17 cellular contexts compared by ENCODE assay signal in the genomic region with DNA sequence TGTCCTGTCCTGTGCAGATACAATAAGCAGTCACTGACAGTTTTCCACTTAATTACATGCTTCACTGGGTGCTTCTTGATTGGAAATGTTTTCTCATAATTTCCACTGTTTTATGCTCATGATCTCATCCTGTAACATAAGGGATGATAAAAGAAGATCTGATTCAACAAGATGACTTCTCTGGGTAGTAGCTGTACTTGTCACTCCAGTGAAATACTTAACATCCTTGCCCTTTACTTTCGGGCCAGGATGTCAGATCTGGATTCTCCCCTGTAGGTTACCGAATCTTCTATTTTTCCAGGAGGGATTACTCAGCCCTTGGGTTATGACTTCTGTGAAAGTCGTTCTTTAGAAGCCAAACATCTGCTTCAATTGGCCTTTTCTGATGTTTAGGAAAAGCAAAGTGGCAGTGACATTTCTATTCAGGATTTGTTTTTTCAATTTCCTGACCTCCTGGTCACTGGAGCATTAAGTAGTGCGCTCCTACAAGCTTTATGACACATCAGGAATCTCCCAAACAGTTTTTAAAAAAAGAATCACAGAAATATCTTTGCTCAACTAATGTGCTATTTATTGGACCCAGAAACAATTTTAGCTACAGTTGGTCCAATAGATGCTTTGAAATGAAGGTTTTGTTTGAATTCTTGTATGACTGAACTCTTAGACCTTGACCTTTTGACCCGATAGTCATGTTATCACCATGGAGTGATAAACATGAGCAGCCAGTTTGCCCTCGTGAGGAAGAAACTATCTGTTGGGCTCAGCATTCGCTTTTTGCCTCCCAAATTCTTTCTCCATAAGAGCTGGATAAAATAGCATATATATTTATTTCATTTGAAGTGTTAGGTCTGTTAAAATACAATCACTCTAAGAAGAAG.
A peak's percentile ranks its signal among the peaks of the same experiment; 100 is the strongest.
DNase-seq lines count a peak whose midpoint lies in the region; ATAC-seq, FAIRE-seq and TF ChIP-seq lines count a peak whose summit lies in the region.
"Had no signal": no experiment of that assay in that cellular context is flagged by ENCODE, and none has a peak within 500 bp of the region (broad histone marks: within the 10 kb centered on the region; RNA-seq: fewer than 3 reads in every experiment).

No MANE protein-coding gene starts in this region.

- H3K9me3 ChIP-seq in HepG2 (ENCODE audit: low read length) (no peaks in the 10 kb centered on the region), right lobe of liver (no peaks in the 10 kb centered on the region), hepatocyte (ENCODE audit: low read depth) (no peaks in the 10 kb centered on the region), small intestine (ENCODE audit: control insufficient read depth, low read depth) (no peaks in the 10 kb centered on the region)

- H4K20me1 ChIP-seq in HepG2 (ENCODE audit: insufficient read depth, low read length): no peaks in the 10 kb centered on the region
- no peaks in the 10 kb centered on the region for H4K20me1 ChIP-seq in hepatocyte (ENCODE audit: insufficient read depth, poor library complexity, severe bottlenecking)

- no peak overlapping the region for H3K4me2 ChIP-seq in HepG2 (ENCODE audit: low read depth, low read length)
- H3K4me2 ChIP-seq in hepatocyte: no peak overlapping the region

- no peak for FAIRE-seq in HepG2 (lab: Jason Lieb, UNC)
- FAIRE-seq in small intestine (lab: Jason Lieb, UNC): no peak

- no peak for TF ChIP-seq RAD21 in HepG2 (CRISPR knock-in tag; IDR thresholded peaks at IDR 0.05)

- H3K4me3 ChIP-seq in HepG2 (replicated peaks in 1 of 3; ENCODE audit: insufficient read depth in 1 of 3, low read depth in 2 of 3, low read length in 3 of 3): no peak overlapping the region
- H3K4me3 ChIP-seq in right lobe of liver: no peak overlapping the region
- no peak overlapping the region for H3K4me3 ChIP-seq in hepatocyte
- no peak overlapping the region for H3K4me3 ChIP-seq in small intestine (ENCODE audit: low read depth in 1 of 2, low read length in 2 of 2)
- H3K4me3 ChIP-seq: HAP-1 had no signal

- DNase-seq in HepG2 (ENCODE audit: low spot score) (peak; percentile 78), right lobe of liver (no peak), NCI-H69 (lab: John Stamatoyannopoulos, UW) (peak; percentile 13), hepatocyte (ENCODE audit: low spot score) (peak; percentile 15), small intestine (peak; percentile 39), superior temporal gyrus (ENCODE audit: extremely low spot score) (no peak)
- no peak for DNase-seq in NK-92 treated with Interleukin-12 subunit alpha and Interleukin-12 subunit beta, amount 100 ng/mL, for 24 hours (lab: John Stamatoyannopoulos, UW)
- DNase-seq: 8988T, C1 segment of cervical spinal cord, KG1, NCI-H1092, NCI-H226, NCI-H524 treated with DMSO at 0.1 percent for 48 hours, OCI-M1, RPMI8226 had no signal

- H3K27me3 ChIP-seq in HepG2 (ENCODE audit: control insufficient read depth in 1 of 2, insufficient read depth in 2 of 2, low read length in 2 of 2) (no peaks in the 10 kb centered on the region), right lobe of liver (no peaks in the 10 kb centered on the region), hepatocyte (no peaks in the 10 kb centered on the region), small intestine (ENCODE audit: control insufficient read depth in 2 of 2, insufficient read depth in 2 of 2, low read length in 2 of 2) (no peaks in the 10 kb centered on the region)

- H3K36me3 ChIP-seq in HepG2 (replicated peaks in 1 of 2; ENCODE audit: control insufficient read depth in 1 of 2, insufficient read depth in 2 of 2, low read length in 2 of 2) (no peaks in the 10 kb centered on the region), right lobe of liver (no peaks in the 10 kb centered on the region), hepatocyte (replicated peaks; ENCODE audit: insufficient read depth, low read depth) (no peaks in the 10 kb centered on the region), small intestine (ENCODE audit: control insufficient read depth in 2 of 2, insufficient read depth in 2 of 2, low read length in 2 of 2) (no peaks in the 10 kb centered on the region)
- H3K36me3 ChIP-seq: HAP-1 had no signal

- POLR2A ChIA-PET in HepG2 (lab: Yijun Ruan, JAX): no interaction called here

- BruUV-seq in HepG2 (replicated peaks; lab: Mats Ljungman, UMichigan): no TSS peak

- 31% methylated on average over 7 of the region's 7 CpGs for WGBS in HepG2 (ENCODE audit: low lambda C conversion rate)
- 46% methylated on average over 7 of the region's 7 CpGs for WGBS in right lobe of liver (ENCODE audit: insufficient coverage, low coverage, low lambda C conversion rate, missing lambda C conversion rate)
- 64% methylated on average over 7 of the region's 7 CpGs for WGBS in hepatocyte (ENCODE audit: low lambda C conversion rate, missing lambda C conversion rate)
- 53 to 59% (median 57%) methylated on average over 7 of the region's 7 CpGs for WGBS in small intestine, 3 donors

- CTCF ChIA-PET in HepG2 (lab: Yijun Ruan, JAX; ENCODE audit: low intra/inter-chr PET ratio, low total read pairs): no interaction called here

- no peak for TF ChIP-seq POLR2A in HepG2 (IDR thresholded peaks at IDR 0.05; ENCODE audit: insufficient read depth in 1 of 2, low read depth in 2 of 2, low read length in 2 of 2)
- no peak for TF ChIP-seq POLR2A in right lobe of liver (IDR thresholded peaks at IDR 0.05)

- TF ChIP-seq EP300 in HepG2 (IDR thresholded peaks at IDR 0.05; ENCODE audit: low read depth in 2 of 2, low read length in 2 of 2) (no peak), HepG2 (CRISPR knock-in tag; IDR thresholded peaks at IDR 0.05; ENCODE audit: borderline replicate concordance) (no peak)

- no peak overlapping the region for H3K9ac ChIP-seq in HepG2 (ENCODE audit: insufficient read depth, low read depth, low read length)

- H3K4me1 ChIP-seq in HepG2 (ENCODE audit: insufficient read depth, low read length) (peaks cover 12% of the 10 kb centered on the region), right lobe of liver (no peaks in the 10 kb centered on the region), hepatocyte (ENCODE audit: insufficient read depth) (peaks cover 10% of the 10 kb centered on the region), small intestine (ENCODE audit: control insufficient read depth in 2 of 2, insufficient read depth in 1 of 2, low read depth in 1 of 2, low read length in 1 of 2) (peaks cover 5 to 11% of the 10 kb centered on the region in 2 donors)
- H3K4me1 ChIP-seq: HAP-1 had no signal

- no peaks in the 10 kb centered on the region for H3K9me2 ChIP-seq in hepatocyte (replicated peaks; ENCODE audit: insufficient read depth)

- H2AFZ ChIP-seq in HepG2 (ENCODE audit: low read length): no peak overlapping the region
- H2AFZ ChIP-seq in hepatocyte: no peak overlapping the region

- in situ Hi-C loops in HepG2 (cut with HindIII; ENCODE audit: extremely low pct_ligation_motif_present, low pct_unique_long_range_greater_than_20kb): no loop called here

- H3K79me2 ChIP-seq in HepG2 (ENCODE audit: insufficient read depth, low read length) (no peaks in the 10 kb centered on the region), hepatocyte (no peaks in the 10 kb centered on the region)

- intact Hi-C loops in HepG2 (cut with micrococcal nuclease; ENCODE audit: unreplicated experiment) (no loop called here), right lobe of liver (cut with DNase I) (no loop called here)

- H3K27ac ChIP-seq in HepG2 (ENCODE audit: extremely low read length, insufficient read depth, low read length): no peak overlapping the region
- H3K27ac ChIP-seq in right lobe of liver: no peak overlapping the region
- no peak overlapping the region for H3K27ac ChIP-seq in hepatocyte
- H3K27ac ChIP-seq in small intestine (ENCODE audit: low read depth in 1 of 2, low read length in 1 of 2): no peak overlapping the region

- ATAC-seq in HepG2: peak; percentile 63
- ATAC-seq in right lobe of liver: no peak
- ATAC-seq in GM18498 (IDR thresholded peaks at IDR 0.05; ENCODE audit: unreplicated experiment): no peak

- TF ChIP-seq CTCF in HepG2 (CRISPR knock-in tag; IDR thresholded peaks at IDR 0.05): no peak
- no peak for TF ChIP-seq CTCF in right lobe of liver (IDR thresholded peaks at IDR 0.05)
- no peak for TF ChIP-seq CTCF in hepatocyte (IDR thresholded peaks at IDR 0.05; ENCODE audit: poor library complexity)

TF ChIP-seq in HepG2, 621 proteins besides CTCF, POLR2A, EP300 and RAD21 (continues in another document):
- peak; percentile 77 for TF ChIP-seq RARA (CRISPR knock-in tag; IDR thresholded peaks at IDR 0.05)
- peak; percentile 50; the same call in 1 of the 2 replicates for TF ChIP-seq NR2F2 (IDR thresholded peaks at IDR 0.05; ENCODE audit: borderline replicate concordance, low read depth)
- TF ChIP-seq EHMT2 (IDR thresholded peaks at IDR 0.05; ENCODE audit: borderline replicate concordance, low read depth, low read length): peak; percentile 59; the same call in 1 of the 2 replicates
- TF ChIP-seq POGZ (CRISPR knock-in tag; IDR thresholded peaks at IDR 0.05): peak; percentile 46; the same call in 1 of the 2 replicates
- TF ChIP-seq NR2F6 (IDR thresholded peaks at IDR 0.05): peak; percentile 91
- peak; percentile 84 for TF ChIP-seq NR2F6 (CRISPR knock-in tag; IDR thresholded peaks at IDR 0.05)
- no peak for TF ChIP-seq ZNF619 (CRISPR knock-in tag; IDR thresholded peaks at IDR 0.05)
- peak; percentile 95 for TF ChIP-seq ZNF205 (CRISPR knock-in tag; IDR thresholded peaks at IDR 0.05)
- peak; percentile 69 for TF ChIP-seq HNF4A (CRISPR knock-in tag; IDR thresholded peaks at IDR 0.05)
- TF ChIP-seq SOX13 (IDR thresholded peaks at IDR 0.05): no peak
- TF ChIP-seq SOX13 (CRISPR knock-in tag; conservative IDR thresholded peaks at IDR 0.05 in 1 of 2, IDR thresholded peaks at IDR 0.05 in 1 of 2): peak in 1 of 2 experiments; percentile 18; a peak in 1 of 4 replicates
- no peak for TF ChIP-seq ZNF547 (CRISPR knock-in tag; IDR thresholded peaks at IDR 0.05)
- peak; percentile 76 to 84 for TF ChIP-seq NR2F1 (CRISPR knock-in tag; IDR thresholded peaks at IDR 0.05)
- no peak for TF ChIP-seq CHD2 (IDR thresholded peaks at IDR 0.05; ENCODE audit: low read depth, low read length)

Comparison
In these comparisons a context has a peak if more than half of its experiments do, and no peak if none do; other contexts are left out.
1. DNase-seq: peak in HepG2 (single experiment), NCI-H69 (single experiment), hepatocyte (single experiment) and small intestine (single experiment); none in right lobe of liver (0 of 3), NK-92 treated with Interleukin-12 subunit alpha and Interleukin-12 subunit beta, amount 100 ng/mL, for 24 hours (single experiment) and superior temporal gyrus (single experiment).